Comparison of ENCODE assay signal across 2 cellular contexts in the genomic region with DNA sequence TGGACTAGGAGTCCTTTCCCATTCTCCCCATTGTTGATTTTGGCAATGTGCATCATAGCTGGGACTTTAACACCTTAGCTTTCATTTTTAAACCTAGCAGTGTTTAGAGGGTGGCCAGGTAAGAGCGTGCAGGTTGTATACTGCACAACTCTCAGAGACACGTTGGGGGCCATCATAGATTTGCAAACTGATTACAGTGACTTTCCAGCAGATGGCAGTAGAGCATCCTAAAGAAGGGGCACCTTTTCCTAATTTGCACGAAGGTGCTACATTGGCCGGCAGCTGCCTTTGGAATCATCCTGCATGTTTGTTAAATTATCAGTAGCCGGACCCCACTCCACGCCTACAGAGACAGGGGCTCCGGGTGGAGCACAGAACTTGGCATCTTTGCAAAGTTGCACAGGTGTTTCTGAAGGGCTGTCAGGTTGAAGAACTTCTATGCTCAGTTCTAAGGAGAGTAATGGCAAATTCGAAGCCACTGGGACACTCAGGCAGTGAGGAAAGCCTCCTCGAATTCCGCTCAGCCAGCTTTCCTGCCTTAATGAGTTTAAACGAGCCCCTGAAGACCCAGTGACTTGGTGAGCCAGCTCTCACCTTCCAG.
TF ChIP-seq lines count a peak whose summit lies in the region.

No MANE protein-coding gene starts in this region.

TF ChIP-seq in HEK293T, 16 proteins besides CTCF, POLR2A, EP300 and RAD21 (continued from another document):
- TF ChIP-seq ARNT (IDR thresholded peaks at IDR 0.05) (no peak), ZNF384 (IDR thresholded peaks at IDR 0.05) (no peak), BHLHE40 (IDR thresholded peaks at IDR 0.05; ENCODE audit: borderline replicate concordance) (no peak), FOXM1 (IDR thresholded peaks at IDR 0.05; ENCODE audit: borderline replicate concordance) (no peak), SUZ12 (IDR thresholded peaks at IDR 0.05) (no peak), HDGF (IDR thresholded peaks at IDR 0.05; ENCODE audit: borderline replicate concordance) (no peak), ELF4 (IDR thresholded peaks at IDR 0.05) (no peak), TARDBP (IDR thresholded peaks at IDR 0.05) (no peak)
- TF ChIP-seq, protein P1, sequence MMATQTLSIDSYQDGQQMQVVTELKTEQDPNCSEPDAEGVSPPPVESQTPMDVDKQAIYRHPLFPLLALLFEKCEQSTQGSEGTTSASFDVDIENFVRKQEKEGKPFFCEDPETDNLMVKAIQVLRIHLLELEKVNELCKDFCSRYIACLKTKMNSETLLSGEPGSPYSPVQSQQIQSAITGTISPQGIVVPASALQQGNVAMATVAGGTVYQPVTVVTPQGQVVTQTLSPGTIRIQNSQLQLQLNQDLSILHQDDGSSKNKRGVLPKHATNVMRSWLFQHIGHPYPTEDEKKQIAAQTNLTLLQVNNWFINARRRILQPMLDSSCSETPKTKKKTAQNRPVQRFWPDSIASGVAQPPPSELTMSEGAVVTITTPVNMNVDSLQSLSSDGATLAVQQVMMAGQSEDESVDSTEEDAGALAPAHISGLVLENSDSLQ (IDR thresholded peaks at IDR 0.05), result no peak

TF ChIP-seq in GM12878, 131 proteins besides CTCF, POLR2A, EP300 and RAD21:
- TF ChIP-seq, protein P2, sequence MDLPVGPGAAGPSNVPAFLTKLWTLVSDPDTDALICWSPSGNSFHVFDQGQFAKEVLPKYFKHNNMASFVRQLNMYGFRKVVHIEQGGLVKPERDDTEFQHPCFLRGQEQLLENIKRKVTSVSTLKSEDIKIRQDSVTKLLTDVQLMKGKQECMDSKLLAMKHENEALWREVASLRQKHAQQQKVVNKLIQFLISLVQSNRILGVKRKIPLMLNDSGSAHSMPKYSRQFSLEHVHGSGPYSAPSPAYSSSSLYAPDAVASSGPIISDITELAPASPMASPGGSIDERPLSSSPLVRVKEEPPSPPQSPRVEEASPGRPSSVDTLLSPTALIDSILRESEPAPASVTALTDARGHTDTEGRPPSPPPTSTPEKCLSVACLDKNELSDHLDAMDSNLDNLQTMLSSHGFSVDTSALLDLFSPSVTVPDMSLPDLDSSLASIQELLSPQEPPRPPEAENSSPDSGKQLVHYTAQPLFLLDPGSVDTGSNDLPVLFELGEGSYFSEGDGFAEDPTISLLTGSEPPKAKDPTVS (IDR thresholded peaks at IDR 0.05; ENCODE audit: low read depth, low read length), result no peak
- TF ChIP-seq SMC3 (IDR thresholded peaks at IDR 0.05; ENCODE audit: borderline replicate concordance, low read length) (peak; percentile 69), KAT2A (conservative IDR thresholded peaks at IDR 0.05; ENCODE audit: control insufficient read depth, low read depth, low read length) (no peak), ZNF384 (IDR thresholded peaks at IDR 0.05; ENCODE audit: borderline replicate concordance, low read depth, low read length) (no peak), YY1 (IDR thresholded peaks at IDR 0.05; ENCODE audit: low read depth, low read length) (peak; percentile 79), EED (IDR thresholded peaks at IDR 0.05; ENCODE audit: low read depth) (no peak), ETV6 (conservative IDR thresholded peaks at IDR 0.05 in 1 of 2, IDR thresholded peaks at IDR 0.05 in 1 of 2; ENCODE audit: borderline replicate concordance in 1 of 2, low read depth in 1 of 2) (no peak), POLR2AphosphoS2 (IDR thresholded peaks at IDR 0.05; ENCODE audit: low read depth, low read length) (no peak), SIN3A (IDR thresholded peaks at IDR 0.05; ENCODE audit: low read depth, low read length) (no peak), SMARCA5 (IDR thresholded peaks at IDR 0.05) (peak; percentile 73), ESRRA (IDR thresholded peaks at IDR 0.05; ENCODE audit: low read length) (no peak), DPF2 (IDR thresholded peaks at IDR 0.05) (no peak)
- TF ChIP-seq, protein P3, sequence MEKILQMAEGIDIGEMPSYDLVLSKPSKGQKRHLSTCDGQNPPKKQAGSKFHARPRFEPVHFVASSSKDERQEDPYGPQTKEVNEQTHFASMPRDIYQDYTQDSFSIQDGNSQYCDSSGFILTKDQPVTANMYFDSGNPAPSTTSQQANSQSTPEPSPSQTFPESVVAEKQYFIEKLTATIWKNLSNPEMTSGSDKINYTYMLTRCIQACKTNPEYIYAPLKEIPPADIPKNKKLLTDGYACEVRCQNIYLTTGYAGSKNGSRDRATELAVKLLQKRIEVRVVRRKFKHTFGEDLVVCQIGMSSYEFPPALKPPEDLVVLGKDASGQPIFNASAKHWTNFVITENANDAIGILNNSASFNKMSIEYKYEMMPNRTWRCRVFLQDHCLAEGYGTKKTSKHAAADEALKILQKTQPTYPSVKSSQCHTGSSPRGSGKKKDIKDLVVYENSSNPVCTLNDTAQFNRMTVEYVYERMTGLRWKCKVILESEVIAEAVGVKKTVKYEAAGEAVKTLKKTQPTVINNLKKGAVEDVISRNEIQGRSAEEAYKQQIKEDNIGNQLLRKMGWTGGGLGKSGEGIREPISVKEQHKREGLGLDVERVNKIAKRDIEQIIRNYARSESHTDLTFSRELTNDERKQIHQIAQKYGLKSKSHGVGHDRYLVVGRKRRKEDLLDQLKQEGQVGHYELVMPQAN (conservative IDR thresholded peaks at IDR 0.05), result no peak
- TF ChIP-seq, protein P4, sequence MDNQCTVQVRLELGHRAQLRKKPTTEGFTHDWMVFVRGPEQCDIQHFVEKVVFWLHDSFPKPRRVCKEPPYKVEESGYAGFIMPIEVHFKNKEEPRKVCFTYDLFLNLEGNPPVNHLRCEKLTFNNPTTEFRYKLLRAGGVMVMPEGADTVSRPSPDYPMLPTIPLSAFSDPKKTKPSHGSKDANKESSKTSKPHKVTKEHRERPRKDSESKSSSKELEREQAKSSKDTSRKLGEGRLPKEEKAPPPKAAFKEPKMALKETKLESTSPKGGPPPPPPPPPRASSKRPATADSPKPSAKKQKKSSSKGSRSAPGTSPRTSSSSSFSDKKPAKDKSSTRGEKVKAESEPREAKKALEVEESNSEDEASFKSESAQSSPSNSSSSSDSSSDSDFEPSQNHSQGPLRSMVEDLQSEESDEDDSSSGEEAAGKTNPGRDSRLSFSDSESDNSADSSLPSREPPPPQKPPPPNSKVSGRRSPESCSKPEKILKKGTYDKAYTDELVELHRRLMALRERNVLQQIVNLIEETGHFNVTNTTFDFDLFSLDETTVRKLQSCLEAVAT (IDR thresholded peaks at IDR 0.05), result no peak
